In the genomic region with DNA sequence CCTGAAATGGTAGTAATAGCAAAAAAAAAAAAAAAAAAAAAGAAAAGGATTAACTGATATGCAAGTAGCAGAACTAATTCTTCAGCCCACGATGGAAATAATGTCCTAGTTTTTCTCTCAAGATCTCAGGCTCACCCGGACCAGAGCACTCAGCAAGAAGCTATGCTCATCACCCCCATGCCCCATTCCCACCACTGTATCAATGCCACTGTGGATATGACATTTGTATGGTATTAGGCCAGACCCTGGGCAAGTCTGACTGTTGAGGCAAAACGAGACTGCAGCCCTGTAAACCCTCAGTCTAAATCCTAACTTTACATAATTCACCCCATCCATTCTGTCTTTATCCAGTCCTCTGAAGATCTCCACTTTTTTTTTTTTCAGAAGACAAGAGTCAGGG, we compare ENCODE assay signal across 12 cellular contexts.
DNase-seq lines count a peak whose midpoint lies in the region; ATAC-seq and TF ChIP-seq lines count a peak whose summit lies in the region.
"Had no signal": no experiment of that assay in that cellular context is flagged by ENCODE, and none has a peak within 500 bp of the region (broad histone marks: within the 10 kb centered on the region; RNA-seq: fewer than 3 reads in every experiment).

No MANE protein-coding gene starts in this region.

- peak overlapping the region; percentile 89 for H3K27ac Mint-ChIP-seq in stimulated activated naive CD8-positive, alpha-beta T cell treated with anti-CD3 and anti-CD28 coated beads, Interleukin-15, Interleukin-2, amounts not matched to agents 100 ng/mL and 50 ng/mL, for 24 hours
- peak overlapping the region; percentile 99 for H3K27ac Mint-ChIP-seq in activated naive CD8-positive, alpha-beta T cell treated with anti-CD3 and anti-CD28 coated beads, Interleukin-2, amount 50 U/mL, for 24 hours
- peak overlapping the region in 8 of 10 donors; percentile 10 to 89 (median 66) for H3K27ac Mint-ChIP-seq in naive thymus-derived CD8-positive, alpha-beta T cell

- POLR2A ChIA-PET in naive thymus-derived CD8-positive, alpha-beta T cell (lab: Charles Lee): interaction anchor here (0.7 kb wide), 1 partner anchor 18 kb away, joined by 4 read pairs; no protein-coding TSS in a partner anchor

- in situ Hi-C loops in GM13977 (cut with MboI; ENCODE audit: low pct_unique_long_range_greater_than_20kb, low sequenced_read_pairs, unreplicated experiment): no loop called here

- peaks cover 100% of the 10 kb centered on the region for H3K4me1 Mint-ChIP-seq in stimulated activated naive CD8-positive, alpha-beta T cell treated with anti-CD3 and anti-CD28 coated beads, Interleukin-15, Interleukin-2, amounts not matched to agents 100 ng/mL and 50 ng/mL, for 24 hours (ENCODE audit: low read depth)
- peaks cover 99% of the 10 kb centered on the region for H3K4me1 Mint-ChIP-seq in activated naive CD8-positive, alpha-beta T cell treated with anti-CD3 and anti-CD28 coated beads, Interleukin-2, amount 50 U/mL, for 24 hours
- peaks cover 36 to 85% (median 68%) of the 10 kb centered on the region in 4 donors for H3K4me1 Mint-ChIP-seq in naive thymus-derived CD8-positive, alpha-beta T cell

- peak overlapping the region; percentile 40 for H3K4me3 Mint-ChIP-seq in stimulated activated naive CD8-positive, alpha-beta T cell treated with anti-CD3 and anti-CD28 coated beads, Interleukin-15, Interleukin-2, amounts not matched to agents 100 ng/mL and 50 ng/mL, for 24 hours
- peak overlapping the region; percentile 26 for H3K4me3 Mint-ChIP-seq in activated naive CD8-positive, alpha-beta T cell treated with anti-CD3 and anti-CD28 coated beads, Interleukin-2, amount 50 U/mL, for 24 hours
- peak overlapping the region in 3 of 10 donors; percentile 22 to 66 (median 34) for H3K4me3 Mint-ChIP-seq in naive thymus-derived CD8-positive, alpha-beta T cell
- H3K4me3 Mint-ChIP-seq: immature natural killer cell had no signal

- DNase-seq in stimulated activated naive CD8-positive, alpha-beta T cell treated with anti-CD3 and anti-CD28 coated beads, Interleukin-15, Interleukin-2, amounts not matched to agents 100 U/mL and 50 U/mL, for 24 hours: no peak
- no peak for DNase-seq in activated naive CD8-positive, alpha-beta T cell treated with anti-CD3 and anti-CD28 coated beads, Interleukin-2, amount 50 U/mL, for 24 hours
- DNase-seq in naive thymus-derived CD8-positive, alpha-beta T cell: no peak
- no peak for DNase-seq in AG08396 (ENCODE audit: low spot score)
- no peak for DNase-seq in NCI-H226
- no peak for DNase-seq in GM13977 (ENCODE audit: low spot score)
- no peak for DNase-seq in activated CD4-positive, CD25-positive, alpha-beta regulatory T cell treated with anti-CD3 and anti-CD28 coated beads, Interleukin-2, amount 50 U/mL, for 72 hours
- DNase-seq: anterior cingulate cortex; immature natural killer cell; NCI-H2171 treated with DMSO at 0.1 percent for 48 hours; stimulated activated CD4-positive, alpha-beta T cell treated with anti-CD3 and anti-CD28 coated beads, Interleukin-1b, Interleukin-23, amount 100 ng/mL, for 48 hours had no signal

- H3K9me3 Mint-ChIP-seq in stimulated activated naive CD8-positive, alpha-beta T cell treated with anti-CD3 and anti-CD28 coated beads, Interleukin-15, Interleukin-2, amounts not matched to agents 100 ng/mL and 50 ng/mL, for 24 hours: no peaks in the 10 kb centered on the region
- no peaks in the 10 kb centered on the region for H3K9me3 Mint-ChIP-seq in activated naive CD8-positive, alpha-beta T cell treated with anti-CD3 and anti-CD28 coated beads, Interleukin-2, amount 50 U/mL, for 24 hours
- H3K9me3 Mint-ChIP-seq in naive thymus-derived CD8-positive, alpha-beta T cell: no peaks in the 10 kb centered on the region
- H3K9me3 Mint-ChIP-seq: immature natural killer cell had no signal

- no peak for TF ChIP-seq CTCF in GM13977 (IDR thresholded peaks at IDR 0.05; ENCODE audit: extremely low read depth, insufficient read depth, missing control alignments)

- peaks cover 92% of the 10 kb centered on the region for H3K36me3 Mint-ChIP-seq in stimulated activated naive CD8-positive, alpha-beta T cell treated with anti-CD3 and anti-CD28 coated beads, Interleukin-15, Interleukin-2, amounts not matched to agents 100 ng/mL and 50 ng/mL, for 24 hours (ENCODE audit: low read depth)
- H3K36me3 Mint-ChIP-seq in activated naive CD8-positive, alpha-beta T cell treated with anti-CD3 and anti-CD28 coated beads, Interleukin-2, amount 50 U/mL, for 24 hours (ENCODE audit: low read depth): peaks cover 76% of the 10 kb centered on the region
- H3K36me3 Mint-ChIP-seq in naive thymus-derived CD8-positive, alpha-beta T cell: peaks cover 0 to 38% (median 0%) of the 10 kb centered on the region in 3 donors

- no peaks in the 10 kb centered on the region for H3K27me3 Mint-ChIP-seq in stimulated activated naive CD8-positive, alpha-beta T cell treated with anti-CD3 and anti-CD28 coated beads, Interleukin-15, Interleukin-2, amounts not matched to agents 100 ng/mL and 50 ng/mL, for 24 hours
- H3K27me3 Mint-ChIP-seq in activated naive CD8-positive, alpha-beta T cell treated with anti-CD3 and anti-CD28 coated beads, Interleukin-2, amount 50 U/mL, for 24 hours: no peaks in the 10 kb centered on the region
- H3K27me3 Mint-ChIP-seq in naive thymus-derived CD8-positive, alpha-beta T cell: no peaks in the 10 kb centered on the region

- no peak for ATAC-seq in stimulated activated naive CD8-positive, alpha-beta T cell treated with anti-CD3 and anti-CD28 coated beads, Interleukin-15, Interleukin-2, amounts not matched to agents 100 U/mL and 50 U/mL, for 24 hours
- ATAC-seq in activated naive CD8-positive, alpha-beta T cell treated with anti-CD3 and anti-CD28 coated beads, Interleukin-2, amount 50 U/mL, for 24 hours: no peak
- no peak for ATAC-seq in naive thymus-derived CD8-positive, alpha-beta T cell
